1 cellular context compared by ENCODE assay signal in genomic region chr1:9593492-9594465, GRCh38.
TF ChIP-seq lines count a peak whose summit lies in the region.

No MANE protein-coding gene starts in this region.

TF ChIP-seq in HEK293, 187 proteins besides CTCF, POLR2A, EP300 and RAD21 (continued from another document):
- TF ChIP-seq, protein P1, sequence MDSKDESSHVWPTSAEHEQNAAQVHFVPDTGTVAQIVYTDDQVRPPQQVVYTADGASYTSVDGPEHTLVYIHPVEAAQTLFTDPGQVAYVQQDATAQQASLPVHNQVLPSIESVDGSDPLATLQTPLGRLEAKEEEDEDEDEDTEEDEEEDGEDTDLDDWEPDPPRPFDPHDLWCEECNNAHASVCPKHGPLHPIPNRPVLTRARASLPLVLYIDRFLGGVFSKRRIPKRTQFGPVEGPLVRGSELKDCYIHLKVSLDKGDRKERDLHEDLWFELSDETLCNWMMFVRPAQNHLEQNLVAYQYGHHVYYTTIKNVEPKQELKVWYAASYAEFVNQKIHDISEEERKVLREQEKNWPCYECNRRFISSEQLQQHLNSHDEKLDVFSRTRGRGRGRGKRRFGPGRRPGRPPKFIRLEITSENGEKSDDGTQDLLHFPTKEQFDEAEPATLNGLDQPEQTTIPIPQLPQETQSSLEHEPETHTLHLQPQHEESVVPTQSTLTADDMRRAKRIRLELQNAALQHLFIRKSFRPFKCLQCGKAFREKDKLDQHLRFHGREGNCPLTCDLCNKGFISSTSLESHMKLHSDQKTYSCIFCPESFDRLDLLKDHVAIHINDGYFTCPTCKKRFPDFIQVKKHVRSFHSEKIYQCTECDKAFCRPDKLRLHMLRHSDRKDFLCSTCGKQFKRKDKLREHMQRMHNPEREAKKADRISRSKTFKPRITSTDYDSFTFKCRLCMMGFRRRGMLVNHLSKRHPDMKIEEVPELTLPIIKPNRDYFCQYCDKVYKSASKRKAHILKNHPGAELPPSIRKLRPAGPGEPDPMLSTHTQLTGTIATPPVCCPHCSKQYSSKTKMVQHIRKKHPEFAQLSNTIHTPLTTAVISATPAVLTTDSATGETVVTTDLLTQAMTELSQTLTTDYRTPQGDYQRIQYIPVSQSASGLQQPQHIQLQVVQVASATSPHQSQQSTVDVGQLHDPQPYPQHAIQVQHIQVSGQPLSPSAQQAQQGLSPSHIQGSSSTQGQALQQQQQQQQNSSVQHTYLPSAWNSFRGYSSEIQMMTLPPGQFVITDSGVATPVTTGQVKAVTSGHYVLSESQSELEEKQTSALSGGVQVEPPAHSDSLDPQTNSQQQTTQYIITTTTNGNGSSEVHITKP (tag by site-specific recombination; IDR thresholded peaks at IDR 0.05), result peak; percentile 87
- TF ChIP-seq ZXDB (tag by site-specific recombination; IDR thresholded peaks at IDR 0.05) (peak; percentile 65), ZNF214 (tag by site-specific recombination; IDR thresholded peaks at IDR 0.05; ENCODE audit: borderline replicate concordance) (no peak), ZNF423 (tag by site-specific recombination; IDR thresholded peaks at IDR 0.05) (0 out of 2 replicates have a peak, but pooled peaks have one; percentile 3), ZBTB26 (tag by site-specific recombination; optimal IDR thresholded peaks at IDR 0.05) (peak; percentile 11), ZNF677 (tag by site-specific recombination; IDR thresholded peaks at IDR 0.05) (no peak), ZBTB17 (tag by site-specific recombination; IDR thresholded peaks at IDR 0.05) (peak; percentile 41), KLF9 (tag by site-specific recombination; IDR thresholded peaks at IDR 0.05; ENCODE audit: low read depth) (peak; percentile 83), WT1 (tag by site-specific recombination; IDR thresholded peaks at IDR 0.05) (0 out of 2 replicates have a peak, but pooled peaks have one; percentile 2), KLF10 (tag by site-specific recombination; IDR thresholded peaks at IDR 0.05) (peak; percentile 75), SP7 (tag by site-specific recombination; IDR thresholded peaks at IDR 0.05) (peak; percentile 59; the same call in 1 of the 2 replicates), ZFHX2 (tag by site-specific recombination; conservative IDR thresholded peaks at IDR 0.05) (no peak), ZBTB6 (tag by site-specific recombination; IDR thresholded peaks at IDR 0.05) (0 out of 2 replicates have a peak, but pooled peaks have one; percentile 12), GLI4 (tag by site-specific recombination; IDR thresholded peaks at IDR 0.05) (no peak), ZNF626 (tag by site-specific recombination; IDR thresholded peaks at IDR 0.05) (no peak), OSR2 (tag by site-specific recombination; IDR thresholded peaks at IDR 0.05) (peak; percentile 64; the same call in 1 of the 2 replicates), GLIS1 (tag by site-specific recombination; IDR thresholded peaks at IDR 0.05) (peak; percentile 26; the same call in 1 of the 2 replicates)
- TF ChIP-seq, protein P2, sequence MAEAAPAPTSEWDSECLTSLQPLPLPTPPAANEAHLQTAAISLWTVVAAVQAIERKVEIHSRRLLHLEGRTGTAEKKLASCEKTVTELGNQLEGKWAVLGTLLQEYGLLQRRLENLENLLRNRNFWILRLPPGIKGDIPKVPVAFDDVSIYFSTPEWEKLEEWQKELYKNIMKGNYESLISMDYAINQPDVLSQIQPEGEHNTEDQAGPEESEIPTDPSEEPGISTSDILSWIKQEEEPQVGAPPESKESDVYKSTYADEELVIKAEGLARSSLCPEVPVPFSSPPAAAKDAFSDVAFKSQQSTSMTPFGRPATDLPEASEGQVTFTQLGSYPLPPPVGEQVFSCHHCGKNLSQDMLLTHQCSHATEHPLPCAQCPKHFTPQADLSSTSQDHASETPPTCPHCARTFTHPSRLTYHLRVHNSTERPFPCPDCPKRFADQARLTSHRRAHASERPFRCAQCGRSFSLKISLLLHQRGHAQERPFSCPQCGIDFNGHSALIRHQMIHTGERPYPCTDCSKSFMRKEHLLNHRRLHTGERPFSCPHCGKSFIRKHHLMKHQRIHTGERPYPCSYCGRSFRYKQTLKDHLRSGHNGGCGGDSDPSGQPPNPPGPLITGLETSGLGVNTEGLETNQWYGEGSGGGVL (tag by site-specific recombination; IDR thresholded peaks at IDR 0.05), result peak; percentile 79
- TF ChIP-seq, protein P3, sequence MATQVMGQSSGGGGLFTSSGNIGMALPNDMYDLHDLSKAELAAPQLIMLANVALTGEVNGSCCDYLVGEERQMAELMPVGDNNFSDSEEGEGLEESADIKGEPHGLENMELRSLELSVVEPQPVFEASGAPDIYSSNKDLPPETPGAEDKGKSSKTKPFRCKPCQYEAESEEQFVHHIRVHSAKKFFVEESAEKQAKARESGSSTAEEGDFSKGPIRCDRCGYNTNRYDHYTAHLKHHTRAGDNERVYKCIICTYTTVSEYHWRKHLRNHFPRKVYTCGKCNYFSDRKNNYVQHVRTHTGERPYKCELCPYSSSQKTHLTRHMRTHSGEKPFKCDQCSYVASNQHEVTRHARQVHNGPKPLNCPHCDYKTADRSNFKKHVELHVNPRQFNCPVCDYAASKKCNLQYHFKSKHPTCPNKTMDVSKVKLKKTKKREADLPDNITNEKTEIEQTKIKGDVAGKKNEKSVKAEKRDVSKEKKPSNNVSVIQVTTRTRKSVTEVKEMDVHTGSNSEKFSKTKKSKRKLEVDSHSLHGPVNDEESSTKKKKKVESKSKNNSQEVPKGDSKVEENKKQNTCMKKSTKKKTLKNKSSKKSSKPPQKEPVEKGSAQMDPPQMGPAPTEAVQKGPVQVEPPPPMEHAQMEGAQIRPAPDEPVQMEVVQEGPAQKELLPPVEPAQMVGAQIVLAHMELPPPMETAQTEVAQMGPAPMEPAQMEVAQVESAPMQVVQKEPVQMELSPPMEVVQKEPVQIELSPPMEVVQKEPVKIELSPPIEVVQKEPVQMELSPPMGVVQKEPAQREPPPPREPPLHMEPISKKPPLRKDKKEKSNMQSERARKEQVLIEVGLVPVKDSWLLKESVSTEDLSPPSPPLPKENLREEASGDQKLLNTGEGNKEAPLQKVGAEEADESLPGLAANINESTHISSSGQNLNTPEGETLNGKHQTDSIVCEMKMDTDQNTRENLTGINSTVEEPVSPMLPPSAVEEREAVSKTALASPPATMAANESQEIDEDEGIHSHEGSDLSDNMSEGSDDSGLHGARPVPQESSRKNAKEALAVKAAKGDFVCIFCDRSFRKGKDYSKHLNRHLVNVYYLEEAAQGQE (tag by site-specific recombination; IDR thresholded peaks at IDR 0.05), result peak; percentile 89
